Comparison of ENCODE assay signal across 8 cellular contexts in the genomic region with DNA sequence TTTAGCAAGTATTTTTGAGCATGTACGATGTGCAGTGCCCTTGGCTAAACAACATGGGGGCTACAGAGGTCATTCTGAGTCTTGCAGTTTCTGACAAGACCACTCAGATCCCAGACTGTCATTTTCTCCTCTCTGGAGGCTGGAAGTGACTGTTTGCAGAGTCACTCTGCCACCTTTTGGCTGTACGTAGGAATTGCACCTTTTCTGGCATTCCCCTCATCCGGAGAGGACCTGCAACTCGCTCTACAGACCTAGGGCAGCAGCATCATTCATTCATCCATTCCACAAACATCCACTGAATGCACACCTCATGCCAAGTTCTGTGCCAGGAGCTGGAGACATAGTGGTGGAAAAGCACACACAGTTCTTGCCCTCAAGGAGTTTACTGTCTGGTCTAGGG.
DNase-seq lines count a peak whose midpoint lies in the region; ATAC-seq, FAIRE-seq and TF ChIP-seq lines count a peak whose summit lies in the region.

No MANE protein-coding gene starts in this region.

- no peak overlapping the region for H3K9ac ChIP-seq in kidney (ENCODE audit: low read length in 2 of 2)

- H3K36me3 Mint-ChIP-seq in Caco-2 (ENCODE audit: insufficient read depth, unreplicated experiment): no peaks in the 10 kb centered on the region
- no peaks in the 10 kb centered on the region for H3K36me3 Mint-ChIP-seq in activated CD4-positive, alpha-beta memory T cell treated with anti-CD3 and anti-CD28 coated beads, Interleukin-2, amount 10 ng/mL, durations not matched to agents 7 days and 5 days (ENCODE audit: low read depth)

- no peak overlapping the region for H3K4me3 Mint-ChIP-seq in Caco-2 (ENCODE audit: unreplicated experiment)
- H3K4me3 Mint-ChIP-seq in activated CD4-positive, alpha-beta memory T cell treated with anti-CD3 and anti-CD28 coated beads, Interleukin-2, amount 10 ng/mL, durations not matched to agents 7 days and 5 days: no peak overlapping the region

- peak; percentile 22 to 36 for TF ChIP-seq CTCF in Caco-2 (IDR thresholded peaks at IDR 0.05; ENCODE audit: insufficient read depth in 1 of 2, low read depth in 1 of 2, low read length in 1 of 2, severe bottlenecking in 1 of 2, unreplicated experiment in 1 of 2)
- TF ChIP-seq CTCF in kidney (IDR thresholded peaks at IDR 0.05; ENCODE audit: borderline replicate concordance, extremely low read depth, insufficient read depth): peak; percentile 22

- H3K9me3 ChIP-seq in Caco-2: no peaks in the 10 kb centered on the region
- no peaks in the 10 kb centered on the region for H3K9me3 ChIP-seq in kidney (ENCODE audit: control insufficient read depth in 1 of 2, low read length in 2 of 2)

- no peak overlapping the region for H3K27ac Mint-ChIP-seq in Caco-2 (ENCODE audit: unreplicated experiment)
- H3K27ac Mint-ChIP-seq in activated CD4-positive, alpha-beta memory T cell treated with anti-CD3 and anti-CD28 coated beads, Interleukin-2, amount 10 ng/mL, durations not matched to agents 7 days and 5 days: no peak overlapping the region

- DNase-seq in Caco-2 (peak; percentile 23 to 25), M059J (ENCODE audit: low read depth) (peak; percentile 29), kidney (no peak), LoVo (ENCODE audit: low spot score) (no peak), NCI-H128 (lab: John Stamatoyannopoulos, UW; ENCODE audit: unreplicated experiment) (no peak)
- peak; percentile 16 for DNase-seq in activated CD4-positive, alpha-beta memory T cell treated with anti-CD3 and anti-CD28 coated beads, Interleukin-2, amount 10 ng/mL, durations not matched to agents 7 days and 5 days

- CTCF ChIA-PET in Caco-2 (lab: Charles Lee): no interaction called here
- CTCF ChIA-PET in activated CD4-positive, alpha-beta memory T cell treated with anti-CD3 and anti-CD28 coated beads, Interleukin-2, amount 10 ng/mL, durations not matched to agents 7 days and 5 days (lab: Charles Lee): interaction anchor here (1.0 kb wide), 1 partner anchor 240 kb away, joined by 4 read pairs; no protein-coding TSS in a partner anchor

- intact Hi-C loops in Caco-2 (cut with micrococcal nuclease; ENCODE audit: unreplicated experiment): loop anchor here (10.0 kb wide), 1 partner anchor 239 kb away; no protein-coding TSS in a partner anchor
- intact Hi-C loops in kidney (cut with DNase I): no loop called here

- POLR2A ChIA-PET in Caco-2 (lab: Charles Lee): no interaction called here
- POLR2A ChIA-PET in activated CD4-positive, alpha-beta memory T cell treated with anti-CD3 and anti-CD28 coated beads, Interleukin-2, amount 10 ng/mL, durations not matched to agents 7 days and 5 days (lab: Charles Lee): no interaction called here

- ATAC-seq in GM19023 (IDR thresholded peaks at IDR 0.05; ENCODE audit: unreplicated experiment) (peak; percentile 66), HG03469 (IDR thresholded peaks at IDR 0.05; ENCODE audit: unreplicated experiment) (no peak)

- no peaks in the 10 kb centered on the region for H3K27me3 ChIP-seq in Caco-2 (replicated peaks; ENCODE audit: control insufficient read depth, insufficient read depth, low read length)

- no peaks in the 10 kb centered on the region for H3K4me1 Mint-ChIP-seq in Caco-2 (ENCODE audit: low read depth, unreplicated experiment)
- H3K4me1 Mint-ChIP-seq in activated CD4-positive, alpha-beta memory T cell treated with anti-CD3 and anti-CD28 coated beads, Interleukin-2, amount 10 ng/mL, durations not matched to agents 7 days and 5 days: no peaks in the 10 kb centered on the region

- BruUV-seq in Caco-2 (replicated peaks; lab: Mats Ljungman, UMichigan): no TSS peak

- no peak for FAIRE-seq in kidney (lab: Jason Lieb, UNC)

- H3K4me1 ChIP-seq in Caco-2 (no peaks in the 10 kb centered on the region), kidney (ENCODE audit: control insufficient read depth in 1 of 2, insufficient read depth in 1 of 2, low read depth in 1 of 2, low read length in 2 of 2) (no peaks in the 10 kb centered on the region)

- H3K4me3 ChIP-seq in Caco-2 (ENCODE audit: low read depth, low read length) (no peak overlapping the region), kidney (ENCODE audit: low read length in 2 of 2) (no peak overlapping the region)

- no peaks in the 10 kb centered on the region for H3K36me3 ChIP-seq in Caco-2 (ENCODE audit: control insufficient read depth, insufficient read depth, low read length)
- no peaks in the 10 kb centered on the region for H3K36me3 ChIP-seq in kidney (ENCODE audit: control insufficient read depth in 1 of 2, insufficient read depth in 2 of 2, low read length in 2 of 2)

- H3K27ac ChIP-seq in kidney (ENCODE audit: low read depth in 2 of 2, low read length in 2 of 2): no peak overlapping the region

- peaks cover 3% of the 10 kb centered on the region for H3K27me3 Mint-ChIP-seq in Caco-2 (ENCODE audit: insufficient read depth, unreplicated experiment)
- H3K27me3 Mint-ChIP-seq in activated CD4-positive, alpha-beta memory T cell treated with anti-CD3 and anti-CD28 coated beads, Interleukin-2, amount 10 ng/mL, durations not matched to agents 7 days and 5 days: peaks cover 13% of the 10 kb centered on the region

- H3K9me3 Mint-ChIP-seq in Caco-2 (ENCODE audit: unreplicated experiment): no peaks in the 10 kb centered on the region
- H3K9me3 Mint-ChIP-seq in activated CD4-positive, alpha-beta memory T cell treated with anti-CD3 and anti-CD28 coated beads, Interleukin-2, amount 10 ng/mL, durations not matched to agents 7 days and 5 days: no peaks in the 10 kb centered on the region

Comparison
In these comparisons a context has a peak if more than half of its experiments do, and no peak if none do; other contexts are left out.
1. DNase-seq: peak in Caco-2 (2 of 2), M059J (single experiment) and activated CD4-positive, alpha-beta memory T cell treated with anti-CD3 and anti-CD28 coated beads, Interleukin-2, amount 10 ng/mL, durations not matched to agents 7 days and 5 days (single experiment); none in kidney (single experiment), LoVo (single experiment) and NCI-H128 (single experiment).